ENCODE assay signal across 1 cellular context in the genomic region with DNA sequence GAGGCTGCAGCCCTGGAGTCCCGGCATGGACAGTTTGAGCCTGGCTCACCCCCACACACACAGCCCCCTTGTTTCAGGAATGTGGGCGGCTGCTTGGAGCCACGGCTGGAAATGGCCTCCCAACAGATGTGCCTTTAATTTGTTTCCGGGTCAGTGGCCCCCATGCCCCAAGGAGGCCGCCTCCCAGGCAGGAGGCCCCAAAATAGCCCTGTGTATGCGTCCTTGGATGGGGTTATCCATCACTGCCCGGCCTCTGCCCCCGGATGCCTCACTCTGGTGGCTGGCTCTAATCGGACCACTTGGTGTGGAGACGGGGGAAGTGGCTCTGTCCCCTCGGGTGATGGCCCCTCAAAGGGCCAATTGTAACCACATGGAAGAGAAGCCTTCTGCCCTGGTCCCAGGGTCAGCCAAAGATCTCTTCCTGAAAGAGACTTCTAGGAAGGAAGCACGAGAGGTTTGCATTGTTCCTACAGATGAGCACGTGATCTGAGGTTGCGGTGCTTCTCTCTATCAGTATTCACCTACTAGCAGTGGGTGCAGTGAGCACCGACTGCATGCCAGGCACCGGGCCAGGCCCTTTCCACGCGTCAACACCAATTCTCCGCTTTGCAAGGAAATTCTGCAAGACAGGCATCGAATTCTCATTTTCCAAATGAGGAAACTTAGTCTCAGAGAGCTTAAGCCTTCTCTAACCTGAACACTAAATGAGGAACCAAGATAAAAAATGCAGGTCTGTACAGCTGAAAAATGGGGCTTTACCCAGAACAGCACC.
TF ChIP-seq lines count a peak whose summit lies in the region.

No MANE protein-coding gene starts in this region.

TF ChIP-seq in HepG2, 621 proteins besides CTCF, POLR2A, EP300 and RAD21 (continued from another document):
- TF ChIP-seq, protein P1, sequence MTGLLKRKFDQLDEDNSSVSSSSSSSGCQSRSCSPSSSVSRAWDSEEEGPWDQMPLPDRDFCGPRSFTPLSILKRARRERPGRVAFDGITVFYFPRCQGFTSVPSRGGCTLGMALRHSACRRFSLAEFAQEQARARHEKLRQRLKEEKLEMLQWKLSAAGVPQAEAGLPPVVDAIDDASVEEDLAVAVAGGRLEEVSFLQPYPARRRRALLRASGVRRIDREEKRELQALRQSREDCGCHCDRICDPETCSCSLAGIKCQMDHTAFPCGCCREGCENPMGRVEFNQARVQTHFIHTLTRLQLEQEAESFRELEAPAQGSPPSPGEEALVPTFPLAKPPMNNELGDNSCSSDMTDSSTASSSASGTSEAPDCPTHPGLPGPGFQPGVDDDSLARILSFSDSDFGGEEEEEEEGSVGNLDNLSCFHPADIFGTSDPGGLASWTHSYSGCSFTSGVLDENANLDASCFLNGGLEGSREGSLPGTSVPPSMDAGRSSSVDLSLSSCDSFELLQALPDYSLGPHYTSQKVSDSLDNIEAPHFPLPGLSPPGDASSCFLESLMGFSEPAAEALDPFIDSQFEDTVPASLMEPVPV (CRISPR knock-in tag; IDR thresholded peaks at IDR 0.05): no peak
- TF ChIP-seq IRF2 (CRISPR knock-in tag; IDR thresholded peaks at IDR 0.05) (no peak), ZNF83 (CRISPR knock-in tag; IDR thresholded peaks at IDR 0.05; ENCODE audit: borderline replicate concordance) (no peak), CHCHD3 (CRISPR knock-in tag; IDR thresholded peaks at IDR 0.05) (no peak), SSRP1 (CRISPR knock-in tag; IDR thresholded peaks at IDR 0.05) (no peak), MEIS1 (CRISPR knock-in tag; IDR thresholded peaks at IDR 0.05; ENCODE audit: borderline replicate concordance) (no peak), KLF13 (CRISPR knock-in tag; IDR thresholded peaks at IDR 0.05) (no peak), TOPORS (CRISPR knock-in tag; IDR thresholded peaks at IDR 0.05) (no peak), ZBTB7B (CRISPR knock-in tag; IDR thresholded peaks at IDR 0.05) (no peak)
- TF ChIP-seq, protein P2, sequence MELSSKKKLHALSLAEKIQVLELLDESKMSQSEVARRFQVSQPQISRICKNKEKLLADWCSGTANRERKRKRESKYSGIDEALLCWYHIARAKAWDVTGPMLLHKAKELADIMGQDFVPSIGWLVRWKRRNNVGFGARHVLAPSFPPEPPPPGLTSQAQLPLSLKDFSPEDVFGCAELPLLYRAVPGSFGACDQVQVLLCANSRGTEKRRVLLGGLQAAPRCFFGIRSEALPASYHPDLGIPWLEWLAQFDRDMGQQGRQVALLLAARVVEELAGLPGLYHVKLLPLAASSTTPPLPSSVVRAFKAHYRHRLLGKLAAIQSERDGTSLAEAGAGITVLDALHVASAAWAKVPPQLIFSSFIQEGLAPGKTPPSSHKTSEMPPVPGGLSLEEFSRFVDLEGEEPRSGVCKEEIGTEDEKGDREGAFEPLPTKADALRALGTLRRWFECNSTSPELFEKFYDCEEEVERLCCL (CRISPR knock-in tag; IDR thresholded peaks at IDR 0.05; ENCODE audit: borderline replicate concordance): no peak
- TF ChIP-seq, protein P3, sequence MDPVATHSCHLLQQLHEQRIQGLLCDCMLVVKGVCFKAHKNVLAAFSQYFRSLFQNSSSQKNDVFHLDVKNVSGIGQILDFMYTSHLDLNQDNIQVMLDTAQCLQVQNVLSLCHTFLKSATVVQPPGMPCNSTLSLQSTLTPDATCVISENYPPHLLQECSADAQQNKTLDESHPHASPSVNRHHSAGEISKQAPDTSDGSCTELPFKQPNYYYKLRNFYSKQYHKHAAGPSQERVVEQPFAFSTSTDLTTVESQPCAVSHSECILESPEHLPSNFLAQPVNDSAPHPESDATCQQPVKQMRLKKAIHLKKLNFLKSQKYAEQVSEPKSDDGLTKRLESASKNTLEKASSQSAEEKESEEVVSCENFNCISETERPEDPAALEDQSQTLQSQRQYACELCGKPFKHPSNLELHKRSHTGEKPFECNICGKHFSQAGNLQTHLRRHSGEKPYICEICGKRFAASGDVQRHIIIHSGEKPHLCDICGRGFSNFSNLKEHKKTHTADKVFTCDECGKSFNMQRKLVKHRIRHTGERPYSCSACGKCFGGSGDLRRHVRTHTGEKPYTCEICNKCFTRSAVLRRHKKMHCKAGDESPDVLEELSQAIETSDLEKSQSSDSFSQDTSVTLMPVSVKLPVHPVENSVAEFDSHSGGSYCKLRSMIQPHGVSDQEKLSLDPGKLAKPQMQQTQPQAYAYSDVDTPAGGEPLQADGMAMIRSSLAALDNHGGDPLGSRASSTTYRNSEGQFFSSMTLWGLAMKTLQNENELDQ (CRISPR knock-in tag; IDR thresholded peaks at IDR 0.05; ENCODE audit: borderline replicate concordance): no peak
